30 cellular contexts compared by ENCODE assay signal in genomic region chr5:93545872-93546271, GRCh38. TPM values are rescaled to one million over a fixed set of nuclear protein-coding genes. Genes with fewer than 3 reads are reported as not detected.
"Had no signal": no experiment of that assay in that cellular context is flagged by ENCODE, and none has a peak within 500 bp of the region (broad histone marks: within the 10 kb centered on the region; RNA-seq: fewer than 3 reads in every experiment).

No MANE protein-coding gene starts in this region.

- H3K4me3 Mint-ChIP-seq: immature natural killer cell; naive thymus-derived CD8-positive, alpha-beta T cell; nephron; neural crest cell; stimulated activated effector memory CD8-positive, alpha-beta T cell treated with anti-CD3 and anti-CD28 coated beads, Interleukin-12 subunit alpha, Interleukin-12 subunit beta, amount 100 ng/mL, for 72 hours; stimulated activated naive CD8-positive, alpha-beta T cell treated with anti-CD3 and anti-CD28 coated beads, Interleukin-15, Interleukin-2, amounts not matched to agents 100 ng/mL and 50 ng/mL, for 24 hours had no signal

- H3K27ac ChIP-seq: lower lobe of right lung, pancreas, prostate gland, spleen, suprapubic skin, thoracic aorta, tibial artery, upper lobe of right lung, vagina had no signal

- H3K36me3 Mint-ChIP-seq: immature natural killer cell; naive thymus-derived CD8-positive, alpha-beta T cell; stimulated activated effector memory CD8-positive, alpha-beta T cell treated with anti-CD3 and anti-CD28 coated beads, Interleukin-12 subunit alpha, Interleukin-12 subunit beta, amount 100 ng/mL, for 72 hours had no signal

- H3K27ac Mint-ChIP-seq: immature natural killer cell; naive thymus-derived CD8-positive, alpha-beta T cell; nephron; stimulated activated effector memory CD8-positive, alpha-beta T cell treated with anti-CD3 and anti-CD28 coated beads, Interleukin-12 subunit alpha, Interleukin-12 subunit beta, amount 100 ng/mL, for 72 hours; stimulated activated naive CD8-positive, alpha-beta T cell treated with anti-CD3 and anti-CD28 coated beads, Interleukin-15, Interleukin-2, amounts not matched to agents 100 ng/mL and 50 ng/mL, for 24 hours had no signal

- H3K4me1 Mint-ChIP-seq: immature natural killer cell; naive thymus-derived CD8-positive, alpha-beta T cell; nephron; neural crest cell; stimulated activated effector memory CD8-positive, alpha-beta T cell treated with anti-CD3 and anti-CD28 coated beads, Interleukin-12 subunit alpha, Interleukin-12 subunit beta, amount 100 ng/mL, for 72 hours had no signal

- DNase-seq: hippocampal formation; immature natural killer cell; kidney; left colon; left lung; lower lobe of right lung; mammary epithelial cell; mesenchymal stem cell; naive thymus-derived CD8-positive, alpha-beta T cell; nucleus accumbens; pancreas; posterior cingulate gyrus; retina; right cardiac atrium; sigmoid colon; small intestine; spleen; stimulated activated CD4-positive, alpha-beta T cell treated with anti-CD3 and anti-CD28 coated beads, Interleukin-4, amount 100 ng/mL, for 24 hours; stimulated activated naive CD4-positive, alpha-beta T cell; tibial artery; trophoblast cell; upper lobe of right lung had no signal

- ATAC-seq: left colon; left lung; lower lobe of right lung; naive thymus-derived CD8-positive, alpha-beta T cell; pancreas; right cardiac atrium; stimulated activated effector memory CD8-positive, alpha-beta T cell treated with anti-CD3 and anti-CD28 coated beads, Interleukin-12 subunit alpha, Interleukin-12 subunit beta, amount 100 ng/mL, for 72 hours; upper lobe of right lung had no signal

- H3K27me3 ChIP-seq: left lung, pancreas, sigmoid colon, spleen, suprapubic skin, tibial artery, upper lobe of right lung, vagina had no signal

- H3K9me3 Mint-ChIP-seq: nephron; stimulated activated effector memory CD8-positive, alpha-beta T cell treated with anti-CD3 and anti-CD28 coated beads, Interleukin-12 subunit alpha, Interleukin-12 subunit beta, amount 100 ng/mL, for 72 hours; stimulated activated naive CD8-positive, alpha-beta T cell treated with anti-CD3 and anti-CD28 coated beads, Interleukin-15, Interleukin-2, amounts not matched to agents 100 ng/mL and 50 ng/mL, for 24 hours had no signal

- H3K9me3 ChIP-seq: left lung, lower lobe of right lung, pancreas, prostate gland, sigmoid colon, suprapubic skin, thoracic aorta, tibial artery, upper lobe of right lung, vagina had no signal

- H3K36me3 ChIP-seq: left lung, lower lobe of right lung, pancreas, prostate gland, sigmoid colon, spleen, suprapubic skin, thoracic aorta, tibial artery, upper lobe of right lung, vagina had no signal

- H3K4me1 ChIP-seq: lower lobe of right lung, pancreas, prostate gland, sigmoid colon, spleen, suprapubic skin, tibial artery, upper lobe of right lung, vagina had no signal

- H3K4me3 ChIP-seq: left lung, lower lobe of right lung, pancreas, prostate gland, sigmoid colon, spleen, suprapubic skin, thoracic aorta, tibial artery, upper lobe of right lung, vagina had no signal

RNA-seq across cellular contexts. Expression of gene NR2F1-AS1, which starts 35.1 kb away (rescaled TPM):
- total RNA-seq: naive thymus-derived CD8-positive, alpha-beta T cell had no signal
- polyA plus RNA-seq: immature natural killer cell; naive thymus-derived CD8-positive, alpha-beta T cell had no signal

RNA-seq across cellular contexts. Expression of gene NR2F1, which starts 37.1 kb away (rescaled TPM):
- total RNA-seq: naive thymus-derived CD8-positive, alpha-beta T cell had no signal
- polyA plus RNA-seq: immature natural killer cell; naive thymus-derived CD8-positive, alpha-beta T cell had no signal
